In the genomic region with DNA sequence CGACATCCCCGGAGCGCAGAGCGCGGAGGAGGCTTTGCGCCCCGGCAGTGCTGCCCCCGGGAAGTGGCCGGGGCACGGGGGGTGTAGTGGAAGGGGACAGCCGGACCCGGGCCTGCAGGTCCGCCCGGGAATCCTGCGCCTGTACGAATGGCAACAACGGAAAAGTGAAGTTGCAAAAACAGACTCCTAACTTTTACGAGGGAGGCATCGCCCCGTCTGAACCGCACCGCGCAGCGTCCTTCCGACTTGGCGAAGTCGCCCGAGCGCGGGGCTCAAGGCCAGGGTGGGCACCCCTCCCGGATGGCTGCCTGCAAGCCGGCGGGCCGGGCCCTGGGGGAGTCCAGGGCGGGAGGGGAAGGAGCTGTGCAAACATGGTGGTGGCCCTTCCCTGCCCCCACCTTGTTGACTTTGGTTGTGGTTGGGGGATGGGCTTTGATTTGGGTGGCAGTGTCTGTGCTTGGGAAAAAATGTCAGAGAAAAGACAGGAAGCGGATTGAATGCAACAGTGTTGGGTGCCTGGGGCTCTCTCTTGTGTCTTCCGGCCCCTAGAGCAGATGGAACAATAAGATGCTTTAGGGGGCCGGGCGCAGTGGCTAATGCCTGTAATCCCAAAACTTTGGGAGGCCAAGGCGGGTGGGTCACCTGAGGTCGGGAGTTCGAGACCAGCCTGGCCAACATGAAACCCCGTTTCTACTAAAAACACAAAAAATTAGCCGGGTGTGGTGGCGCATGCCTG, we compare ENCODE assay signal across 8 cellular contexts. TPM values are rescaled to one million over a fixed set of nuclear protein-coding genes. Genes with fewer than 3 reads are reported as not detected.
A peak's percentile ranks its signal among the peaks of the same experiment; 100 is the strongest.
DNase-seq lines count a peak whose midpoint lies in the region; ATAC-seq and TF ChIP-seq lines count a peak whose summit lies in the region.

No MANE protein-coding gene starts in this region.

- peaks cover 0 to 8% of the 10 kb centered on the region in 2 donors for H3K27me3 Mint-ChIP-seq in CD8-positive, alpha-beta memory T cell
- peaks cover 2% of the 10 kb centered on the region for H3K27me3 Mint-ChIP-seq in activated naive CD8-positive, alpha-beta T cell treated with anti-CD3 and anti-CD28 coated beads, Interleukin-2, amount 50 U/mL, for 24 hours

- intact Hi-C loops in left cardiac atrium (cut with DNase I) = no loop called here

- peak overlapping the region; percentile 98 for H3K4me2 ChIP-seq in trophoblast cell (ENCODE audit: low read length)

- TF ChIP-seq CTCF in HL-60 (IDR thresholded peaks at IDR 0.05; ENCODE audit: insufficient read depth, low read length) = no peak

- peak overlapping the region; percentile 44 for H3K18ac ChIP-seq in trophoblast cell (ENCODE audit: low read length)

- peak overlapping the region; percentile 94 for H4K8ac ChIP-seq in trophoblast cell (ENCODE audit: low read depth, low read length)

- peak overlapping the region; percentile 74 for H3K23ac ChIP-seq in trophoblast cell (ENCODE audit: low read length)

- peak; percentile 4 for ATAC-seq in activated naive CD8-positive, alpha-beta T cell treated with anti-CD3 and anti-CD28 coated beads, Interleukin-2, amount 50 U/mL, for 24 hours
- peak; percentile 35 to 43 for ATAC-seq in left cardiac atrium
- ATAC-seq in GM21576 (IDR thresholded peaks at IDR 0.05; ENCODE audit: unreplicated experiment) = no peak
- no peak for ATAC-seq in GM19452 (IDR thresholded peaks at IDR 0.05; ENCODE audit: unreplicated experiment)

- H3K9me3 ChIP-seq in CD8-positive, alpha-beta memory T cell (ENCODE audit: low read length) = no peaks in the 10 kb centered on the region
- H3K9me3 ChIP-seq in trophoblast cell (ENCODE audit: insufficient read depth, low read depth, low read length) = peaks cover 3% of the 10 kb centered on the region

- no peaks in the 10 kb centered on the region for H3K27me3 ChIP-seq in CD8-positive, alpha-beta memory T cell (ENCODE audit: insufficient read depth, low read length, poor library complexity, severe bottlenecking)
- H3K27me3 ChIP-seq in HL-60 (ENCODE audit: insufficient read depth, poor library complexity, severe bottlenecking) (no peaks in the 10 kb centered on the region), trophoblast cell (ENCODE audit: insufficient read depth, low read length) (no peaks in the 10 kb centered on the region)

- H4K91ac ChIP-seq in trophoblast cell (ENCODE audit: low read depth, low read length) = peak overlapping the region; percentile 92

- peaks cover 48 to 66% (median 52%) of the 10 kb centered on the region in 3 donors for H3K4me1 Mint-ChIP-seq in CD8-positive, alpha-beta memory T cell
- H3K4me1 Mint-ChIP-seq in activated naive CD8-positive, alpha-beta T cell treated with anti-CD3 and anti-CD28 coated beads, Interleukin-2, amount 50 U/mL, for 24 hours = peaks cover 68% of the 10 kb centered on the region

- H3K27ac ChIP-seq in CD8-positive, alpha-beta memory T cell (ENCODE audit: low read depth, low read length) = peak overlapping the region; percentile 87
- H3K27ac ChIP-seq in HL-60 (replicated peaks) (peak overlapping the region; percentile 62), trophoblast cell (ENCODE audit: low read depth, low read length) (peak overlapping the region; percentile 98)

- peaks cover 25% of the 10 kb centered on the region for H3K79me1 ChIP-seq in trophoblast cell (ENCODE audit: low read length)

- no peaks in the 10 kb centered on the region for H3K9me3 Mint-ChIP-seq in CD8-positive, alpha-beta memory T cell
- H3K9me3 Mint-ChIP-seq in activated naive CD8-positive, alpha-beta T cell treated with anti-CD3 and anti-CD28 coated beads, Interleukin-2, amount 50 U/mL, for 24 hours = peaks cover 4% of the 10 kb centered on the region

- peak overlapping the region; percentile 89 to 98 (median 95) for H3K27ac Mint-ChIP-seq in CD8-positive, alpha-beta memory T cell
- H3K27ac Mint-ChIP-seq in activated naive CD8-positive, alpha-beta T cell treated with anti-CD3 and anti-CD28 coated beads, Interleukin-2, amount 50 U/mL, for 24 hours = peak overlapping the region; percentile 91

- H3K4me1 ChIP-seq in CD8-positive, alpha-beta memory T cell (ENCODE audit: insufficient read depth, low read length) = peaks cover 39% of the 10 kb centered on the region
- peaks cover 14 to 21% of the 10 kb centered on the region in 2 experiments for H3K4me1 ChIP-seq in trophoblast cell (ENCODE audit: control insufficient read depth in 1 of 2, insufficient read depth in 2 of 2, low read length in 2 of 2)

- peak overlapping the region; percentile 89 for H3K9ac ChIP-seq in trophoblast cell (ENCODE audit: low read length)

- peak overlapping the region; percentile 52 for H2BK120ac ChIP-seq in trophoblast cell (ENCODE audit: insufficient read depth, low read length, poor library complexity)

- no peak overlapping the region for H2BK12ac ChIP-seq in trophoblast cell (ENCODE audit: low read length)

- peak; percentile 38 to 87 (median 73) for DNase-seq in CD8-positive, alpha-beta memory T cell
- DNase-seq in HL-60 (ENCODE audit: low read depth in 1 of 2, low spot score in 1 of 2) = peak in 1 of 2 experiments; percentile 42
- DNase-seq in SHP77 (lab: John Stamatoyannopoulos, UW) = peak; percentile 77 to 78
- DNase-seq in activated naive CD8-positive, alpha-beta T cell treated with anti-CD3 and anti-CD28 coated beads, Interleukin-2, amount 50 U/mL, for 24 hours = peak; percentile 65
- peak; percentile 62 for DNase-seq in left cardiac atrium
- DNase-seq in trophoblast cell = peak; percentile 16 to 52

- H3K4ac ChIP-seq in trophoblast cell (ENCODE audit: low read depth, low read length) = peak overlapping the region; percentile 89

- peak overlapping the region; percentile 54 for H3K14ac ChIP-seq in trophoblast cell (ENCODE audit: low read length)

- CTCF ChIA-PET in CD8-positive, alpha-beta memory T cell (lab: Charles Lee) = no interaction called here

- peaks cover 4 to 21% (median 9%) of the 10 kb centered on the region in 3 donors for H3K36me3 Mint-ChIP-seq in CD8-positive, alpha-beta memory T cell
- H3K36me3 Mint-ChIP-seq in activated naive CD8-positive, alpha-beta T cell treated with anti-CD3 and anti-CD28 coated beads, Interleukin-2, amount 50 U/mL, for 24 hours (ENCODE audit: low read depth) = peaks cover 19% of the 10 kb centered on the region

- H2AK5ac ChIP-seq in trophoblast cell (ENCODE audit: low read length) = peak overlapping the region; percentile 65

- peak overlapping the region; percentile 26 for H2AFZ ChIP-seq in trophoblast cell (ENCODE audit: insufficient read depth, low read length, poor library complexity)

- H3K79me2 ChIP-seq in trophoblast cell (ENCODE audit: control insufficient read depth, insufficient read depth, low read length, poor library complexity) = peaks cover 5% of the 10 kb centered on the region

- POLR2A ChIA-PET in CD8-positive, alpha-beta memory T cell (lab: Charles Lee) = interaction anchor here (0.6 to 0.9 kb wide), 2 partner anchors 9 to 42 kb away, joined by 5 to 7 read pairs; a partner anchor contains a TSS

- no CpG with 5 or more reads among the region's 45 CpGs for WGBS in trophoblast cell (ENCODE audit: extremely low coverage, insufficient coverage, insufficient read length)

- no peaks in the 10 kb centered on the region for H3K36me3 ChIP-seq in CD8-positive, alpha-beta memory T cell (ENCODE audit: insufficient read depth, low read length)
- peaks cover 5 to 7% of the 10 kb centered on the region in 2 experiments for H3K36me3 ChIP-seq in trophoblast cell (ENCODE audit: control insufficient read depth in 1 of 2, insufficient read depth in 2 of 2, low read length in 2 of 2)

- H4K12ac ChIP-seq in trophoblast cell (ENCODE audit: low read depth, low read length) = peak overlapping the region; percentile 97

- peak overlapping the region; percentile 92 for H2BK5ac ChIP-seq in trophoblast cell (ENCODE audit: low read depth, low read length, poor library complexity)

- H3K4me3 Mint-ChIP-seq in CD8-positive, alpha-beta memory T cell = peak overlapping the region; percentile 89 to 99 (median 93)
- H3K4me3 Mint-ChIP-seq in activated naive CD8-positive, alpha-beta T cell treated with anti-CD3 and anti-CD28 coated beads, Interleukin-2, amount 50 U/mL, for 24 hours = peak overlapping the region; percentile 87

- H3K4me3 ChIP-seq in CD8-positive, alpha-beta memory T cell (ENCODE audit: low read length) = peak overlapping the region; percentile 98
- H3K4me3 ChIP-seq in HL-60 (replicated peaks; ENCODE audit: insufficient read depth, low read length) (peak overlapping the region; percentile 89), trophoblast cell (ENCODE audit: low read depth, low read length) (peak overlapping the region; percentile 72)

RNA-seq across cellular contexts. Expression of a gene that starts 0.7 kb away (rescaled TPM):
- 100 to 1,000 TPM; 184 to 185 TPM for total RNA-seq in CD8-positive, alpha-beta memory T cell
- polyA plus RNA-seq in CD8-positive, alpha-beta memory T cell = 75.7 TPM
- 10 to 100 TPM; 43.4 to 48.4 TPM for total RNA-seq in left cardiac atrium
- polyA plus RNA-seq in trophoblast cell (2013) = 16.7 and 17.1 TPM in 2 replicates

RNA-seq across cellular contexts. Expression of a gene that starts 41.1 kb away (rescaled TPM):
- total RNA-seq in CD8-positive, alpha-beta memory T cell = 10 to 100 TPM; 18.1 to 19.6 TPM
- 7.0 TPM for polyA plus RNA-seq in CD8-positive, alpha-beta memory T cell
- 1 to 10 TPM; 6.4 to 6.6 TPM for total RNA-seq in left cardiac atrium
- 18.0 and 19.3 TPM in 2 replicates for polyA plus RNA-seq in trophoblast cell (2013)

RNA-seq across cellular contexts. Expression of a gene that starts 41.2 kb away (rescaled TPM):
- total RNA-seq in CD8-positive, alpha-beta memory T cell = 10 to 100 TPM; 23.2 to 27.2 TPM
- polyA plus RNA-seq in CD8-positive, alpha-beta memory T cell = 46.7 TPM
- 10 to 100 TPM; 18.0 to 23.0 TPM for total RNA-seq in left cardiac atrium
- polyA plus RNA-seq in trophoblast cell (2013) = 12.4 and 13.7 TPM in 2 replicates

Comparison
In these comparisons a context has a peak if more than half of its experiments do, and no peak if none do; other contexts are left out.
1. ATAC-seq: peak in activated naive CD8-positive, alpha-beta T cell treated with anti-CD3 and anti-CD28 coated beads, Interleukin-2, amount 50 U/mL, for 24 hours (single experiment) and left cardiac atrium (2 of 2); none in GM21576 (single experiment) and GM19452 (single experiment).
2. Peak in every context shown above with its lines, with median percentiles within 50 percentile points of each other: H3K27ac ChIP-seq and H3K4me3 ChIP-seq.